ENCODE assay signal across 8 cellular contexts in the genomic region with DNA sequence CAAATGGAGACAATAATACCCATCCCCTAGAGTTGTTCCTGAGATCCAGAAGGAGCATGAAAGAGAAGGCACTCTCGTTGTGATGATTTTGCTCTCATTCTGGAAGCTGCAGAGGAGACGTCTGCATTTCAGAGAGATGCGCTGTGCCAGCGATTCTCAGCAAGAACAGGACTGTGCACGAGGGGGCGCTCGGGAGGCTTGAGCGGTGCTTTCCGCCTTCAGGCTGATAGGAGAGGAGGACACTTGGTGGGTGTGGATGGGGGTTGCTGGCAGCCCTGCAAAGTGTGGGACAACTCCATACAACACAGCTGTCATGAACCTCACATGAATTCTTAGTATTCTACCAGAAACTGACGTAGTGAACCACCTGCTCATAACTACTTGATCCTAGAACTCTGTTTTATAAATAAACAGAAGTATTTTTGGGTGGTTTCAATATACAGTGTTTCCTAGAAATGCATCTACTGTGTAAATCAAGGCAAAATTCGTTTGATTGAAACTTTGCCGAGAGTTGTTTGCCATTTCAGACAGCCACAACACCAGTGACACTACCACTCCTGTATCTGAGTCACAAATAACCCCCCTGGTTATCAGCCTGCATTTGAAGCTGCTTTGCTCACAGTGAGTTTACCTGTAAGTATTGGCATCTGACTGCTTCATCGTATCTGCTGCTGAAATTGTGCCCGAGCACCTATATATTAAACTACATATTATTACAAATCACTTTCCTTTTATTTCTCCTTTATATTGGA. TPM values are rescaled to one million over a fixed set of nuclear protein-coding genes. Genes with fewer than 3 reads are reported as not detected.
DNase-seq lines count a peak whose midpoint lies in the region; ATAC-seq and TF ChIP-seq lines count a peak whose summit lies in the region.

No MANE protein-coding gene starts in this region.

- H3K36me3 ChIP-seq in MG63 (no peaks in the 10 kb centered on the region), trophoblast cell (ENCODE audit: control insufficient read depth in 1 of 2, insufficient read depth in 2 of 2, low read length in 2 of 2) (no peaks in the 10 kb centered on the region)

- H3K4me1 ChIP-seq in trophoblast cell (ENCODE audit: control insufficient read depth in 1 of 2, insufficient read depth in 2 of 2, low read length in 2 of 2), result peaks cover 3 to 5% of the 10 kb centered on the region in 2 experiments

- no peak overlapping the region for H3K23ac ChIP-seq in trophoblast cell (ENCODE audit: low read length)

- no peak overlapping the region for H4K8ac ChIP-seq in trophoblast cell (ENCODE audit: low read depth, low read length)

- no peak overlapping the region for H2BK12ac ChIP-seq in trophoblast cell (ENCODE audit: low read length)

- peak; percentile 77 for ATAC-seq in GM21619 (IDR thresholded peaks at IDR 0.05; ENCODE audit: unreplicated experiment)

- H3K9me3 Mint-ChIP-seq in type B pancreatic cell, result no peaks in the 10 kb centered on the region

- no peak overlapping the region for H3K27ac ChIP-seq in trophoblast cell (ENCODE audit: low read depth, low read length)

- no peak overlapping the region for H3K4me2 ChIP-seq in trophoblast cell (ENCODE audit: low read length)

- H2AFZ ChIP-seq in trophoblast cell (ENCODE audit: insufficient read depth, low read length, poor library complexity), result no peak overlapping the region

- no peak overlapping the region for H4K91ac ChIP-seq in trophoblast cell (ENCODE audit: low read depth, low read length)

- H2BK5ac ChIP-seq in trophoblast cell (ENCODE audit: low read depth, low read length, poor library complexity), result no peak overlapping the region

- in situ Hi-C loops in SK-MEL-5 (cut with HindIII; ENCODE audit: low pct_unique_long_range_greater_than_20kb, low sequenced_read_pairs), result no loop called here

- H3K4me3 ChIP-seq in MG63, result no peak overlapping the region
- H3K4me3 ChIP-seq in trophoblast cell (ENCODE audit: low read depth, low read length), result no peak overlapping the region

- no peak overlapping the region for H3K14ac ChIP-seq in trophoblast cell (ENCODE audit: low read length)

- H3K9me3 ChIP-seq in MG63 (no peaks in the 10 kb centered on the region), trophoblast cell (ENCODE audit: insufficient read depth, low read depth, low read length) (no peaks in the 10 kb centered on the region)

- DNase-seq in DMS 273 (lab: John Stamatoyannopoulos, UW; ENCODE audit: unreplicated experiment), result peak; percentile 95
- DNase-seq in MG63, result peak; percentile 71
- DNase-seq in SK-MEL-5 (ENCODE audit: low read depth, low spot score), result peak; percentile 83
- peak; percentile 43 for DNase-seq in activated gamma-delta T cell treated with anti-CD3 and anti-CD28 coated beads, Interleukin-2, amount 50 U/mL, for 16 hours (ENCODE audit: low read depth)
- peak; percentile 55 for DNase-seq in glomerular visceral epithelial cell (ENCODE audit: extremely low spot score)
- peak; percentile 77 to 89 for DNase-seq in trophoblast cell
- peak; percentile 87 for DNase-seq in type B pancreatic cell (ENCODE audit: extremely low spot score, unreplicated experiment)

- peaks cover 10% of the 10 kb centered on the region for H3K27me3 Mint-ChIP-seq in type B pancreatic cell

- H3K9ac ChIP-seq in trophoblast cell (ENCODE audit: low read length), result no peak overlapping the region

- no CpG with 5 or more reads among the region's 14 CpGs for WGBS in trophoblast cell (ENCODE audit: extremely low coverage, insufficient coverage, insufficient read length)

- H2AK5ac ChIP-seq in trophoblast cell (ENCODE audit: low read length), result no peak overlapping the region

- H3K4me1 Mint-ChIP-seq in type B pancreatic cell (ENCODE audit: unreplicated experiment), result peaks cover 10% of the 10 kb centered on the region

- no peaks in the 10 kb centered on the region for H3K79me2 ChIP-seq in trophoblast cell (ENCODE audit: control insufficient read depth, insufficient read depth, low read length, poor library complexity)

- H3K18ac ChIP-seq in trophoblast cell (ENCODE audit: low read length), result no peak overlapping the region

- no peak overlapping the region for H4K12ac ChIP-seq in trophoblast cell (ENCODE audit: low read depth, low read length)

- H2BK120ac ChIP-seq in trophoblast cell (ENCODE audit: insufficient read depth, low read length, poor library complexity), result no peak overlapping the region

- H3K27ac Mint-ChIP-seq in type B pancreatic cell, result no peak overlapping the region

- no peak overlapping the region for H3K4ac ChIP-seq in trophoblast cell (ENCODE audit: low read depth, low read length)

- H3K4me3 Mint-ChIP-seq in type B pancreatic cell, result no peak overlapping the region

- H3K36me3 Mint-ChIP-seq in type B pancreatic cell, result no peaks in the 10 kb centered on the region

- H3K27me3 ChIP-seq in MG63 (peaks cover 4% of the 10 kb centered on the region; the same call in 1 of the 2 replicates), trophoblast cell (ENCODE audit: insufficient read depth, low read length) (no peaks in the 10 kb centered on the region)

- peak; percentile 93 for TF ChIP-seq CTCF in type B pancreatic cell (conservative IDR thresholded peaks at IDR 0.05)

- no peaks in the 10 kb centered on the region for H3K79me1 ChIP-seq in trophoblast cell (ENCODE audit: low read length)

RNA-seq across cellular contexts. Expression of a gene that starts 39.5 kb away (rescaled TPM):
- 0.23 and 1.2 TPM in 2 replicates for total RNA-seq in MG63 (2014; rRNA removed; shearing (Covaris generic); ENCODE audit: low replicate concordance)
- 0.08 TPM in 1 of 2 replicates, not detected in the other for total RNA-seq in SK-MEL-5 (2014; rRNA removed; shearing (Covaris generic))
- not detected in 2 replicates for polyA plus RNA-seq in SK-MEL-5 (2015; cell fraction: cytosol; rRNA removed)
- polyA plus RNA-seq in SK-MEL-5 (2015; cell fraction: nucleus; rRNA removed), result not detected in 2 replicates
- 19.8 and 20.9 TPM in 2 replicates for polyA plus RNA-seq in trophoblast cell (2013)
- total RNA-seq in type B pancreatic cell (ENCODE audit: low replicate concordance), result 4.7 and 23.8 TPM in 2 replicates

Comparison
In these comparisons a context has a peak if more than half of its experiments do, and no peak if none do; other contexts are left out.
1. DNase-seq: peak in every context shown above with its lines; median percentile 95 in DMS 273; 87 in type B pancreatic cell; 83 in SK-MEL-5; 83 in trophoblast cell; 71 in MG63; 55 in glomerular visceral epithelial cell; 43 in activated gamma-delta T cell treated with anti-CD3 and anti-CD28 coated beads, Interleukin-2, amount 50 U/mL, for 16 hours.